13 cellular contexts compared by ENCODE assay signal in genomic region chr12:75917083-75917482, GRCh38.
DNase-seq lines count a peak whose midpoint lies in the region; ATAC-seq lines count a peak whose summit lies in the region.
"Had no signal": no experiment of that assay in that cellular context is flagged by ENCODE, and none has a peak within 500 bp of the region (broad histone marks: within the 10 kb centered on the region; RNA-seq: fewer than 3 reads in every experiment).

No MANE protein-coding gene starts in this region.

- peaks cover 29% of the 10 kb centered on the region for H3K4me1 Mint-ChIP-seq in activated T-helper 1 cell treated with anti-CD3 and anti-CD28 coated beads, Interleukin-12 subunit alpha, Interleukin-12 subunit beta, Interleukin-2, Interleukin-4 antibody, amounts not matched to agents 30 ng/mL and 10 ng/mL and 1 ng/mL, durations not matched to agents 14 hours and 24 hours and 36 hours (ENCODE audit: low read depth)

- peak; percentile 71 for ATAC-seq in GM18508 (IDR thresholded peaks at IDR 0.05; ENCODE audit: insufficient read depth, unreplicated experiment)
- peak; percentile 84 for ATAC-seq in GM21423 (IDR thresholded peaks at IDR 0.05; ENCODE audit: unreplicated experiment)
- peak; percentile 74 for ATAC-seq in HG03442 (IDR thresholded peaks at IDR 0.05; ENCODE audit: unreplicated experiment)

- peaks cover 5% of the 10 kb centered on the region for H3K36me3 Mint-ChIP-seq in activated T-helper 1 cell treated with anti-CD3 and anti-CD28 coated beads, Interleukin-12 subunit alpha, Interleukin-12 subunit beta, Interleukin-2, Interleukin-4 antibody, amounts not matched to agents 30 ng/mL and 10 ng/mL and 1 ng/mL, durations not matched to agents 14 hours and 24 hours and 36 hours (ENCODE audit: low read depth)
- H3K36me3 Mint-ChIP-seq: CD8-positive, alpha-beta memory T cell; mesothelial cell of epicardium had no signal

- peaks cover 2% of the 10 kb centered on the region for H3K9me3 Mint-ChIP-seq in activated T-helper 1 cell treated with anti-CD3 and anti-CD28 coated beads, Interleukin-12 subunit alpha, Interleukin-12 subunit beta, Interleukin-2, Interleukin-4 antibody, amounts not matched to agents 30 ng/mL and 10 ng/mL and 1 ng/mL, durations not matched to agents 14 hours and 24 hours and 36 hours
- H3K9me3 Mint-ChIP-seq: mesothelial cell of epicardium had no signal

- no peak overlapping the region for H3K4me3 Mint-ChIP-seq in activated T-helper 1 cell treated with anti-CD3 and anti-CD28 coated beads, Interleukin-12 subunit alpha, Interleukin-12 subunit beta, Interleukin-2, Interleukin-4 antibody, amounts not matched to agents 30 ng/mL and 10 ng/mL and 1 ng/mL, durations not matched to agents 14 hours and 24 hours and 36 hours
- H3K4me3 Mint-ChIP-seq: CD8-positive, alpha-beta memory T cell; mesothelial cell of epicardium had no signal

- H3K27ac Mint-ChIP-seq in activated T-helper 1 cell treated with anti-CD3 and anti-CD28 coated beads, Interleukin-12 subunit alpha, Interleukin-12 subunit beta, Interleukin-2, Interleukin-4 antibody, amounts not matched to agents 30 ng/mL and 10 ng/mL and 1 ng/mL, durations not matched to agents 14 hours and 24 hours and 36 hours: peak overlapping the region; percentile 28
- H3K27ac Mint-ChIP-seq: mesothelial cell of epicardium had no signal

- intact Hi-C loops in activated T-helper 1 cell treated with anti-CD3 and anti-CD28 coated beads, Interleukin-12 subunit alpha, Interleukin-12 subunit beta, Interleukin-2, Interleukin-4 antibody, amounts not matched to agents 30 ng/mL and 10 ng/mL and 1 ng/mL, durations not matched to agents 14 hours and 24 hours and 36 hours (cut with micrococcal nuclease): no loop called here

- no peak for DNase-seq in activated T-helper 1 cell treated with anti-CD3 and anti-CD28 coated beads, Interleukin-12 subunit alpha, Interleukin-12 subunit beta, Interleukin-2, Interleukin-4 antibody, amounts not matched to agents 30 ng/mL and 10 ng/mL and 1 ng/mL, durations not matched to agents 14 hours and 24 hours and 36 hours (ENCODE audit: low spot score)
- DNase-seq in NCI-H526 treated with DMSO at 0.1 percent for 48 hours (lab: John Stamatoyannopoulos, UW) (no peak), pons (ENCODE audit: low spot score) (no peak), kidney glomerular epithelial cell (lab: John Stamatoyannopoulos, UW) (no peak), substantia nigra (lab: John Stamatoyannopoulos, UW) (no peak)
- DNase-seq: NCI-H1436, retina, T1000 had no signal

- H3K27ac ChIP-seq in substantia nigra (ENCODE audit: low read depth, low read length, poor library complexity, severe bottlenecking): no peak overlapping the region

- H3K27me3 Mint-ChIP-seq in activated T-helper 1 cell treated with anti-CD3 and anti-CD28 coated beads, Interleukin-12 subunit alpha, Interleukin-12 subunit beta, Interleukin-2, Interleukin-4 antibody, amounts not matched to agents 30 ng/mL and 10 ng/mL and 1 ng/mL, durations not matched to agents 14 hours and 24 hours and 36 hours (ENCODE audit: insufficient read depth): peaks cover under 1% of the 10 kb centered on the region
